Comparison of ENCODE assay signal across 8 cellular contexts in genomic region chr2:208025814-208026184, GRCh38. TPM values are rescaled to one million over a fixed set of nuclear protein-coding genes. Genes with fewer than 3 reads are reported as not detected.
DNase-seq lines count a peak whose midpoint lies in the region; ATAC-seq and TF ChIP-seq lines count a peak whose summit lies in the region.

No MANE protein-coding gene starts in this region.

- H3K4me3 ChIP-seq in DND-41 (ENCODE audit: low read depth in 1 of 2, low read length in 2 of 2): peak overlapping the region; percentile 41 to 67; a peak in 3 of 4 replicates
- peak overlapping the region; percentile 96 for H3K4me3 ChIP-seq in HEK293 (ENCODE audit: low read depth, low read length)
- peak overlapping the region; percentile 68 to 77 for H3K4me3 ChIP-seq in Panc1 (ENCODE audit: low read depth in 2 of 2, low read length in 2 of 2)
- H3K4me3 ChIP-seq in kidney epithelial cell (ENCODE audit: low read depth, low read length): peak overlapping the region; percentile 58

- TF ChIP-seq CTCF in DND-41 (IDR thresholded peaks at IDR 0.05; ENCODE audit: borderline replicate concordance, extremely low read depth, low read length, poor library complexity, severe bottlenecking): no peak
- no peak for TF ChIP-seq CTCF in HEK293 (tag by site-specific recombination; IDR thresholded peaks at IDR 0.05)
- no peak for TF ChIP-seq CTCF in Panc1 (IDR thresholded peaks at IDR 0.05)
- no peak for TF ChIP-seq CTCF in kidney epithelial cell (IDR thresholded peaks at IDR 0.05; ENCODE audit: insufficient read depth, low read length, poor library complexity, severe bottlenecking)

- DNase-seq in DND-41: peak; percentile 70
- DNase-seq in Panc1 (ENCODE audit: low read depth, low spot score): no peak
- DNase-seq in astrocyte of the hippocampus (ENCODE audit: low read depth, low spot score): peak; percentile 8
- DNase-seq in kidney epithelial cell (ENCODE audit: low read depth): no peak
- DNase-seq in stimulated activated CD8-positive, alpha-beta memory T cell treated with anti-CD3 and anti-CD28 coated beads, Interleukin-15, amount 100 ng/mL, for 48 hours (ENCODE audit: low read depth in 2 of 2): peak; percentile 30 to 44
- no peak for DNase-seq in medulla oblongata (ENCODE audit: extremely low spot score)

- H3K4me2 ChIP-seq in DND-41 (ENCODE audit: insufficient read depth, low read length): peak overlapping the region; percentile 80

- H3K27me3 ChIP-seq in DND-41 (ENCODE audit: insufficient read depth, low read length, poor library complexity): no peaks in the 10 kb centered on the region
- H3K27me3 ChIP-seq in Panc1 (ENCODE audit: control insufficient read depth, insufficient read depth, low read length): no peaks in the 10 kb centered on the region
- H3K27me3 ChIP-seq in kidney epithelial cell (ENCODE audit: control insufficient read depth, insufficient read depth, low read length): no peaks in the 10 kb centered on the region

- no TSS peak for BruUV-seq in Panc1 (replicated peaks; lab: Mats Ljungman, UMichigan)

- intact Hi-C loops in Panc1 (cut with micrococcal nuclease; ENCODE audit: unreplicated experiment): no loop called here

- peak overlapping the region; percentile 98 for H2AFZ ChIP-seq in DND-41 (ENCODE audit: low read depth, low read length)

- CTCF ChIA-PET in HEK293 (lab: Yijun Ruan, JAX): interaction anchor here (1.2 to 1.9 kb wide), 3 partner anchors 9 to 280 kb away, joined by 5 to 10 read pairs (median 8); no protein-coding TSS in a partner anchor
- CTCF ChIA-PET in Panc1 (lab: Charles Lee): interaction anchor here (0.6 kb wide), 1 partner anchor 29 kb away, joined by 3 read pairs; no protein-coding TSS in a partner anchor

- no peaks in the 10 kb centered on the region for H3K36me3 ChIP-seq in DND-41 (ENCODE audit: insufficient read depth, low read length)
- no peaks in the 10 kb centered on the region for H3K36me3 ChIP-seq in HEK293 (ENCODE audit: control insufficient read depth in 2 of 2, insufficient read depth in 1 of 2, low read length in 2 of 2)
- no peaks in the 10 kb centered on the region for H3K36me3 ChIP-seq in Panc1 (ENCODE audit: control insufficient read depth, insufficient read depth, low read length)
- no peaks in the 10 kb centered on the region for H3K36me3 ChIP-seq in kidney epithelial cell (ENCODE audit: control insufficient read depth, insufficient read depth, low read length)

- in situ Hi-C loops in Panc1 (cut with HindIII; ENCODE audit: low pct_unique_long_range_greater_than_20kb, low sequenced_read_pairs): no loop called here

- no peaks in the 10 kb centered on the region for H4K20me1 ChIP-seq in DND-41 (ENCODE audit: insufficient read depth, low read length)

- H3K9ac ChIP-seq in DND-41 (ENCODE audit: low read depth, low read length): peak overlapping the region; percentile 67

- POLR2A ChIA-PET in HEK293 (lab: Yijun Ruan, JAX) (interaction anchor here (0.6 to 1.5 kb wide), 8 partner anchors 11 to 496 kb away, joined by 3 to 5 read pairs (median 3); partner anchors contain the start of genes CCNYL1, CREB1, FZD5 and METTL21A), Panc1 (lab: Charles Lee) (interaction anchor here (0.6 to 1.1 kb wide), 2 partner anchors 317 to 496 kb away, joined by 3 to 5 read pairs; partner anchors contain the start of gene CREB1)

- H3K79me2 ChIP-seq in DND-41 (ENCODE audit: insufficient read depth, low read length): peaks cover 24% of the 10 kb centered on the region

- peak overlapping the region; percentile 88 for H3K27ac ChIP-seq in DND-41 (ENCODE audit: low read length)
- H3K27ac ChIP-seq in HEK293 (ENCODE audit: extremely low read depth, low read depth, low read length): peak overlapping the region; percentile 53
- H3K27ac ChIP-seq in Panc1 (ENCODE audit: low read length): peak overlapping the region; percentile 90

- H3K4me1 ChIP-seq in DND-41 (ENCODE audit: insufficient read depth, low read length): peaks cover 26% of the 10 kb centered on the region
- peaks cover 9% of the 10 kb centered on the region; the same call in 1 of the 2 replicates for H3K4me1 ChIP-seq in HEK293 (ENCODE audit: control insufficient read depth, insufficient read depth, low read length)
- peaks cover 10% of the 10 kb centered on the region for H3K4me1 ChIP-seq in Panc1 (ENCODE audit: control insufficient read depth, insufficient read depth, low read length)

- ATAC-seq in DND-41 (ENCODE audit: insufficient read depth, low read depth) (peak; percentile 73), Panc1 (peak; percentile 40), GM21737 (IDR thresholded peaks at IDR 0.05; ENCODE audit: unreplicated experiment) (no peak)

- H3K9me3 ChIP-seq in DND-41 (ENCODE audit: insufficient read depth, low read length, severe bottlenecking) (no peaks in the 10 kb centered on the region), HEK293 (ENCODE audit: control insufficient read depth, insufficient read depth, low read depth, low read length) (no peaks in the 10 kb centered on the region), Panc1 (ENCODE audit: control insufficient read depth, insufficient read depth, low read depth, low read length) (no peaks in the 10 kb centered on the region)

TF ChIP-seq in HEK293, 187 proteins besides CTCF, POLR2A, EP300 and RAD21:
- TF ChIP-seq ZNF391 (tag by site-specific recombination; IDR thresholded peaks at IDR 0.05; ENCODE audit: borderline replicate concordance, low read depth) (no peak), ZNF843 (tag by site-specific recombination; IDR thresholded peaks at IDR 0.05) (no peak), SCRT2 (tag by site-specific recombination; IDR thresholded peaks at IDR 0.05) (peak; percentile 63; the same call in 1 of the 2 replicates), ZFHX2 (tag by site-specific recombination; conservative IDR thresholded peaks at IDR 0.05) (no peak; the same call in 1 of the 2 replicates), ZNF280C (tag by site-specific recombination; IDR thresholded peaks at IDR 0.05) (no peak)

RNA-seq across cellular contexts. Expression of gene PLEKHM3, which starts 0.5 kb away (rescaled TPM):
- 2.5 TPM for total RNA-seq in Panc1 (2021; ENCODE audit: unreplicated experiment)
- polyA plus RNA-seq in Panc1 (2012; ENCODE audit: insufficient read length): 1.7 TPM
- total RNA-seq in kidney epithelial cell: 6.3 and 11.2 TPM in 2 replicates

Comparison
In these comparisons a context has a peak if more than half of its experiments do, and no peak if none do; other contexts are left out.
1. DNase-seq: peak in DND-41 (single experiment), astrocyte of the hippocampus (single experiment) and stimulated activated CD8-positive, alpha-beta memory T cell treated with anti-CD3 and anti-CD28 coated beads, Interleukin-15, amount 100 ng/mL, for 48 hours (2 of 2); none in Panc1 (single experiment), kidney epithelial cell (single experiment) and medulla oblongata (single experiment).
2. Peak in every context shown above with its lines, with median percentiles within 50 percentile points of each other: H3K27ac ChIP-seq and H3K4me3 ChIP-seq.